1 cellular context compared by ENCODE assay signal in genomic region chr1:156421062-156421938, GRCh38.
A peak's percentile ranks its signal among the peaks of the same experiment; 100 is the strongest.
TF ChIP-seq lines count a peak whose summit lies in the region.

No MANE protein-coding gene starts in this region.

TF ChIP-seq in HCT116, 20 proteins besides CTCF, POLR2A, EP300 and RAD21 (continued from another document):
- TF ChIP-seq EGR1 (IDR thresholded peaks at IDR 0.05; ENCODE audit: low read depth) (no peak), ATF3 (IDR thresholded peaks at IDR 0.05) (no peak), SIN3A (IDR thresholded peaks at IDR 0.05; ENCODE audit: low read depth) (peak; percentile 83), SRF (IDR thresholded peaks at IDR 0.05; ENCODE audit: low read depth) (no peak), CBX3 (IDR thresholded peaks at IDR 0.05; ENCODE audit: low read depth) (peak; percentile 84; the same call in 1 of the 2 replicates), CEBPB (IDR thresholded peaks at IDR 0.05; ENCODE audit: low read depth) (no peak), POLR2AphosphoS5 (IDR thresholded peaks at IDR 0.05; ENCODE audit: low read depth, low read length) (peak; percentile 98), FOSL1 (IDR thresholded peaks at IDR 0.05; ENCODE audit: low read depth) (no peak)
